ENCODE assay signal across 2 cellular contexts in genomic region chr17:68679882-68680281, GRCh38.
TF ChIP-seq lines count a peak whose summit lies in the region.

No MANE protein-coding gene starts in this region.

TF ChIP-seq in HepG2, 621 proteins besides CTCF, POLR2A, EP300 and RAD21:
- 0 out of 2 replicates have a peak, but pooled peaks have one; percentile 36 for TF ChIP-seq SKIL (CRISPR knock-in tag; IDR thresholded peaks at IDR 0.05; ENCODE audit: borderline replicate concordance)
- no peak for TF ChIP-seq FLYWCH1 (CRISPR knock-in tag; IDR thresholded peaks at IDR 0.05)

TF ChIP-seq in H1, 55 proteins besides CTCF, POLR2A, EP300 and RAD21 (continued from another document):
- no peak for TF ChIP-seq CHD7 (IDR thresholded peaks at IDR 0.05; ENCODE audit: insufficient replicate concordance, low read length)
